In genomic region chr17:49972486-49973270, GRCh38 we compare ENCODE assay signal across 16 cellular contexts. TPM values are rescaled to one million over a fixed set of nuclear protein-coding genes. Genes with fewer than 3 reads are reported as not detected.
A peak's percentile ranks its signal among the peaks of the same experiment; 100 is the strongest.
DNase-seq lines count a peak whose midpoint lies in the region; ATAC-seq, FAIRE-seq and TF ChIP-seq lines count a peak whose summit lies in the region.
"Had no signal": no experiment of that assay in that cellular context is flagged by ENCODE, and none has a peak within 500 bp of the region (broad histone marks: within the 10 kb centered on the region; RNA-seq: fewer than 3 reads in every experiment).

No MANE protein-coding gene starts in this region.

- POLR2A ChIA-PET in naive thymus-derived CD8-positive, alpha-beta T cell (lab: Charles Lee): interaction anchor here (0.5 to 1.7 kb wide), 4 partner anchors 12 to 732 kb away, joined by 4 to 7 read pairs (median 6); no protein-coding TSS in a partner anchor

- ATAC-seq in right cardiac atrium (no peak), GM18858 (IDR thresholded peaks at IDR 0.05; ENCODE audit: unreplicated experiment) (no peak), GM18907 (IDR thresholded peaks at IDR 0.05; ENCODE audit: unreplicated experiment) (no peak)
- no peak for ATAC-seq in central memory CD8-positive, alpha-beta T cell (replicated peaks; ENCODE audit: extremely low read depth, poor library complexity, severe bottlenecking)
- no peak for ATAC-seq in naive thymus-derived CD8-positive, alpha-beta T cell
- ATAC-seq: left ventricle myocardium superior had no signal

- WGBS in right cardiac atrium: 8% methylated on average over 57 of the region's 57 CpGs

- peaks cover 91% of the 10 kb centered on the region for H3K27me3 Mint-ChIP-seq in central memory CD8-positive, alpha-beta T cell
- H3K27me3 Mint-ChIP-seq in naive thymus-derived CD8-positive, alpha-beta T cell: peaks cover 18 to 87% (median 43%) of the 10 kb centered on the region in 5 donors

- H3K4me1 ChIP-seq in right cardiac atrium (ENCODE audit: control insufficient read depth, insufficient read depth, low read length) (peaks cover 4% of the 10 kb centered on the region), right atrium auricular region (peaks cover 0 to 38% of the 10 kb centered on the region in 2 donors)

- H3K4me3 Mint-ChIP-seq in central memory CD8-positive, alpha-beta T cell: peak overlapping the region; percentile 25
- peak overlapping the region in 6 of 10 donors; percentile 14 to 92 (median 58) for H3K4me3 Mint-ChIP-seq in naive thymus-derived CD8-positive, alpha-beta T cell

- no peak for TF ChIP-seq CTCF in right atrium auricular region (IDR thresholded peaks at IDR 0.05)

- H3K9me3 Mint-ChIP-seq in central memory CD8-positive, alpha-beta T cell: no peaks in the 10 kb centered on the region
- H3K9me3 Mint-ChIP-seq in naive thymus-derived CD8-positive, alpha-beta T cell: peaks cover 0 to 1% (median 0%) of the 10 kb centered on the region in 9 donors
- H3K9me3 Mint-ChIP-seq: activated T-helper 2 cell treated with anti-CD3 and anti-CD28 coated beads, Interferon-gamma antibody, Interleukin-2, Interleukin-4, amounts not matched to agents 10 μg/mL and 5 μg/mL and 100 μg/mL, durations not matched to agents 14 hours and 24 hours and 36 hours; neural crest cell had no signal

- no peaks in the 10 kb centered on the region for H3K9me3 ChIP-seq in right cardiac atrium (ENCODE audit: control insufficient read depth, low read length)
- no peaks in the 10 kb centered on the region for H3K9me3 ChIP-seq in right atrium auricular region
- H3K9me3 ChIP-seq: ascending aorta, esophagus muscularis mucosa had no signal

- H3K36me3 Mint-ChIP-seq in central memory CD8-positive, alpha-beta T cell (ENCODE audit: insufficient read depth): peaks cover 3% of the 10 kb centered on the region
- H3K36me3 Mint-ChIP-seq in naive thymus-derived CD8-positive, alpha-beta T cell: peaks cover 0 to under 1% (median 0%) of the 10 kb centered on the region in 3 donors

- H3K4me1 Mint-ChIP-seq in central memory CD8-positive, alpha-beta T cell: peaks cover 20% of the 10 kb centered on the region
- H3K4me1 Mint-ChIP-seq in naive thymus-derived CD8-positive, alpha-beta T cell: peaks cover 13 to 48% (median 39%) of the 10 kb centered on the region in 4 donors

- H3K27ac ChIP-seq in right cardiac atrium (ENCODE audit: low read length) (no peak overlapping the region), right atrium auricular region (no peak overlapping the region)
- H3K27ac ChIP-seq: ascending aorta, esophagus muscularis mucosa had no signal

- DNase-seq in right cardiac atrium: peak in 1 of 3 donors; percentile 46
- DNase-seq in right atrium auricular region (ENCODE audit: low spot score): no peak
- DNase-seq in central memory CD8-positive, alpha-beta T cell (ENCODE audit: low spot score in 2 of 2): no peak
- no peak for DNase-seq in naive thymus-derived CD8-positive, alpha-beta T cell
- no peak for DNase-seq in urothelium cell line (ENCODE audit: low spot score)
- DNase-seq in 8988T: no peak
- DNase-seq: head of caudate nucleus, left ventricle myocardium superior, NCI-H2171, small intestine had no signal

- no peaks in the 10 kb centered on the region for H3K27me3 ChIP-seq in right cardiac atrium (ENCODE audit: control insufficient read depth, insufficient read depth)
- peaks cover 22 to 59% of the 10 kb centered on the region in 2 donors for H3K27me3 ChIP-seq in right atrium auricular region

- intact Hi-C loops in right cardiac atrium (cut with DNase I): no loop called here

- no peaks in the 10 kb centered on the region for H3K36me3 ChIP-seq in right atrium auricular region
- H3K36me3 ChIP-seq: ascending aorta, esophagus muscularis mucosa had no signal

- no peak overlapping the region for H3K27ac Mint-ChIP-seq in central memory CD8-positive, alpha-beta T cell (ENCODE audit: low read depth)
- no peak overlapping the region for H3K27ac Mint-ChIP-seq in naive thymus-derived CD8-positive, alpha-beta T cell
- H3K27ac Mint-ChIP-seq: activated T-helper 2 cell treated with anti-CD3 and anti-CD28 coated beads, Interferon-gamma antibody, Interleukin-2, Interleukin-4, amounts not matched to agents 10 μg/mL and 5 μg/mL and 100 μg/mL, durations not matched to agents 14 hours and 24 hours and 36 hours had no signal

- FAIRE-seq in urothelium cell line (lab: Jason Lieb, UNC): peak; percentile 40
- FAIRE-seq: small intestine had no signal

- H3K4me3 ChIP-seq in right cardiac atrium (ENCODE audit: low read length): peak overlapping the region; percentile 4
- H3K4me3 ChIP-seq in right atrium auricular region: peak overlapping the region in 1 of 2 donors; percentile 27

RNA-seq across cellular contexts. Expression of gene DLX4, which starts 3.7 kb away (rescaled TPM):
- total RNA-seq in right cardiac atrium (under 1 TPM in 1 of 4 donors, not detected in 3; 0.12 TPM), right atrium auricular region (under 1 TPM in 1 of 2 donors, not detected in 1; 0.71 TPM)
- 0.09 TPM for polyA plus RNA-seq in right cardiac atrium
- total RNA-seq in naive thymus-derived CD8-positive, alpha-beta T cell: 1 to 10 TPM in 1 of 2 experiments, under 1 TPM in 1; 0.88 to 1.4 TPM
- polyA plus RNA-seq in naive thymus-derived CD8-positive, alpha-beta T cell: under 1 TPM in 1 of 3 donors, not detected in 2; 0.11 TPM
- total RNA-seq: activated T-helper 2 cell treated with anti-CD3 and anti-CD28 coated beads, Interferon-gamma antibody, Interleukin-2, Interleukin-4, amounts not matched to agents 10 μg/mL and 5 μg/mL and 100 μg/mL, durations not matched to agents 14 hours and 24 hours and 36 hours; ascending aorta; esophagus muscularis mucosa; left ventricle myocardium superior had no signal

RNA-seq across cellular contexts. Expression of gene DLX3, which starts 22.3 kb away (rescaled TPM):
- total RNA-seq in right cardiac atrium (under 1 TPM in 2 of 4 donors, not detected in 2; 0.12 to 0.14 TPM), right atrium auricular region (under 1 TPM in 1 of 2 donors, not detected in 1; 0.12 TPM)
- polyA plus RNA-seq in right cardiac atrium: 0.16 TPM
- total RNA-seq in naive thymus-derived CD8-positive, alpha-beta T cell: under 1 TPM in 1 of 2 experiments, not detected in 1; 0.18 TPM
- polyA plus RNA-seq in naive thymus-derived CD8-positive, alpha-beta T cell: under 1 TPM; 0.09 to 0.32 (median 0.26) TPM
- total RNA-seq: activated T-helper 2 cell treated with anti-CD3 and anti-CD28 coated beads, Interferon-gamma antibody, Interleukin-2, Interleukin-4, amounts not matched to agents 10 μg/mL and 5 μg/mL and 100 μg/mL, durations not matched to agents 14 hours and 24 hours and 36 hours; left ventricle myocardium superior had no signal
